ENCODE assay signal across 3 cellular contexts in the genomic region with DNA sequence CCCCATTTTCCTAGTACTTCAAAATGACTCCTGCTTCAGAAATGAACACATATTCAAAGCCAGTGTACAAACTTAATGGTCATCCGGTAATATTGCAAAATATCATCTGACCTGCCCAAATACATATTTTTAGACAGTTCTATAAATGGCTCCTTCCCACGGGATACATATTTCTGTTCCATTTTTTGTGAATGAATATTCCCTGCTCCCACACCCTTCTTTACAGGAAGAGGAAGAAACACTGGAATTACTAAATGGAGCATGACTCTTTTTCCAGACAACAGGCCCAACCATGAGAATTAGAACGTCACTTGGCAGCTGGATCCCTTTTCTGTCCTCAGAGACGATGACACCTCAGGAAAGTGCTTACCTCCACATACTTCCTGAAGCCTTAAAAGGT.
TF ChIP-seq lines count a peak whose summit lies in the region.

No MANE protein-coding gene starts in this region.

TF ChIP-seq in SK-N-SH, 30 proteins besides CTCF, POLR2A, EP300 and RAD21:
- TF ChIP-seq MEF2A (IDR thresholded peaks at IDR 0.05; ENCODE audit: borderline replicate concordance, low read depth) (peak; percentile 56; the same call in 1 of the 2 replicates), FOXM1 (IDR thresholded peaks at IDR 0.05; ENCODE audit: low read depth) (no peak)

TF ChIP-seq in SK-N-SH treated with all-trans-retinoic acid at 6 μM for 48 hours, 23 proteins besides CTCF, POLR2A, EP300 and RAD21:
- TF ChIP-seq, protein P1, sequence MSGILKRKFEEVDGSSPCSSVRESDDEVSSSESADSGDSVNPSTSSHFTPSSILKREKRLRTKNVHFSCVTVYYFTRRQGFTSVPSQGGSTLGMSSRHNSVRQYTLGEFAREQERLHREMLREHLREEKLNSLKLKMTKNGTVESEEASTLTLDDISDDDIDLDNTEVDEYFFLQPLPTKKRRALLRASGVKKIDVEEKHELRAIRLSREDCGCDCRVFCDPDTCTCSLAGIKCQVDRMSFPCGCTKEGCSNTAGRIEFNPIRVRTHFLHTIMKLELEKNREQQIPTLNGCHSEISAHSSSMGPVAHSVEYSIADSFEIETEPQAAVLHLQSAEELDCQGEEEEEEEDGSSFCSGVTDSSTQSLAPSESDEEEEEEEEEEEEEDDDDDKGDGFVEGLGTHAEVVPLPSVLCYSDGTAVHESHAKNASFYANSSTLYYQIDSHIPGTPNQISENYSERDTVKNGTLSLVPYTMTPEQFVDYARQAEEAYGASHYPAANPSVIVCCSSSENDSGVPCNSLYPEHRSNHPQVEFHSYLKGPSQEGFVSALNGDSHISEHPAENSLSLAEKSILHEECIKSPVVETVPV (CRISPR knock-in tag; IDR thresholded peaks at IDR 0.05) = no peak
- TF ChIP-seq OSR1 (CRISPR knock-in tag; IDR thresholded peaks at IDR 0.05) = no peak

TF ChIP-seq in endothelial cell of umbilical vein, 7 proteins besides CTCF, POLR2A, EP300 and RAD21:
- TF ChIP-seq JUN (IDR thresholded peaks at IDR 0.05; ENCODE audit: borderline replicate concordance, insufficient read depth, insufficient read length, low read depth) = no peak
- TF ChIP-seq, protein P2, sequence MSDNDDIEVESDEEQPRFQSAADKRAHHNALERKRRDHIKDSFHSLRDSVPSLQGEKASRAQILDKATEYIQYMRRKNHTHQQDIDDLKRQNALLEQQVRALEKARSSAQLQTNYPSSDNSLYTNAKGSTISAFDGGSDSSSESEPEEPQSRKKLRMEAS (IDR thresholded peaks at IDR 0.05; ENCODE audit: insufficient read depth, insufficient read length) = no peak
- no peak for TF ChIP-seq POLR2AphosphoS5 (IDR thresholded peaks at IDR 0.05; ENCODE audit: insufficient read depth, low read depth, low read length)
- no peak for TF ChIP-seq GATA2 (IDR thresholded peaks at IDR 0.05; ENCODE audit: insufficient read depth, insufficient read length, low read depth, low read length)
- no peak for TF ChIP-seq FOS (IDR thresholded peaks at IDR 0.05; ENCODE audit: borderline replicate concordance, insufficient read depth, low read length)
- TF ChIP-seq EZH2 (IDR thresholded peaks at IDR 0.05; ENCODE audit: borderline replicate concordance, low read depth, low read length, severe bottlenecking) = no peak
- no peak for TF ChIP-seq MYC (IDR thresholded peaks at IDR 0.05; ENCODE audit: low read depth, low read length)
